1 cellular context compared by ENCODE assay signal in the genomic region with DNA sequence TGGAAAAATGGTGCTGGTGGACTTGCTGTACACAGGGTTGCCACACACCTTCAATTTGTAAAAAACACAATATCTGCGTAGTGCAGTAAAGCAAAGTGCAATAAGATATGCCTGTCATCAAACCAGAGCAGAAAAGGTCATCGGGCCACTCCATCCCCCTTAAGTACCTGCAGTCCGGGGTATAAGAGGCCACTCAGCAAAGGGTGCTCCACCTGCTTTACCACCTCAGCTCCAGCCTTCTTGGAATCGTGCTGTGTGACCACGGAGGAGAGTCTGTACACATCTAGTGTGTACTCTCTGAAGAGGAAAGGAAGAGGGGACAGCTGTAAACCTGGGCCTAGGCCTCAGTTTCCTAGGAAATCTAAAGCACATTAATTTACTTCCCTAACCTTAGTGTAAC.
TF ChIP-seq lines count a peak whose summit lies in the region.

No MANE protein-coding gene starts in this region.

TF ChIP-seq in HepG2, 621 proteins besides CTCF, POLR2A, EP300 and RAD21:
- TF ChIP-seq, protein P1, sequence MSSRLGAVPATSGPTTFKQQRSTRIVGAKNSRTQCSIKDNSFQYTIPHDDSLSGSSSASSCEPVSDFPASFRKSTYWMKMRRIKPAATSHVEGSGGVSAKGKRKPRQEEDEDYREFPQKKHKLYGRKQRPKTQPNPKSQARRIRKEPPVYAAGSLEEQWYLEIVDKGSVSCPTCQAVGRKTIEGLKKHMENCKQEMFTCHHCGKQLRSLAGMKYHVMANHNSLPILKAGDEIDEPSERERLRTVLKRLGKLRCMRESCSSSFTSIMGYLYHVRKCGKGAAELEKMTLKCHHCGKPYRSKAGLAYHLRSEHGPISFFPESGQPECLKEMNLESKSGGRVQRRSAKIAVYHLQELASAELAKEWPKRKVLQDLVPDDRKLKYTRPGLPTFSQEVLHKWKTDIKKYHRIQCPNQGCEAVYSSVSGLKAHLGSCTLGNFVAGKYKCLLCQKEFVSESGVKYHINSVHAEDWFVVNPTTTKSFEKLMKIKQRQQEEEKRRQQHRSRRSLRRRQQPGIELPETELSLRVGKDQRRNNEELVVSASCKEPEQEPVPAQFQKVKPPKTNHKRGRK (CRISPR knock-in tag; IDR thresholded peaks at IDR 0.05): no peak
- no peak for TF ChIP-seq ZNF30 (CRISPR knock-in tag; IDR thresholded peaks at IDR 0.05)
- TF ChIP-seq ZNF879 (CRISPR knock-in tag; IDR thresholded peaks at IDR 0.05): no peak
- TF ChIP-seq, protein P2, sequence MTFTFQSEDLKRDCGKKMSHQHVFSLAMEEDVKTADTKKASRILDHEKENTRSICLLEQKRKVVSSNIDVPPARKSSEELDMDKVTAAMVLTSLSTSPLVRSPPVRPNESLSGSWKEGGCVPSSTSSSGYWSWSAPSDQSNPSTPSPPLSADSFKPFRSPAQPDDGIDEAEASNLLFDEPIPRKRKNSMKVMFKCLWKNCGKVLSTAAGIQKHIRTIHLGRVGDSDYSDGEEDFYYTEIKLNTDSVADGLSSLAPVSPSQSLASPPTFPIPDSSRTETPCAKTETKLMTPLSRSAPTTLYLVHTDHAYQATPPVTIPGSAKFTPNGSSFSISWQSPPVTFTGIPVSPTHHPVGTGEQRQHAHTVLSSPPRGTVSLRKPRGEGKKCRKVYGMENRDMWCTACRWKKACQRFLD (CRISPR knock-in tag; IDR thresholded peaks at IDR 0.05; ENCODE audit: borderline replicate concordance): no peak
- TF ChIP-seq, protein P3, sequence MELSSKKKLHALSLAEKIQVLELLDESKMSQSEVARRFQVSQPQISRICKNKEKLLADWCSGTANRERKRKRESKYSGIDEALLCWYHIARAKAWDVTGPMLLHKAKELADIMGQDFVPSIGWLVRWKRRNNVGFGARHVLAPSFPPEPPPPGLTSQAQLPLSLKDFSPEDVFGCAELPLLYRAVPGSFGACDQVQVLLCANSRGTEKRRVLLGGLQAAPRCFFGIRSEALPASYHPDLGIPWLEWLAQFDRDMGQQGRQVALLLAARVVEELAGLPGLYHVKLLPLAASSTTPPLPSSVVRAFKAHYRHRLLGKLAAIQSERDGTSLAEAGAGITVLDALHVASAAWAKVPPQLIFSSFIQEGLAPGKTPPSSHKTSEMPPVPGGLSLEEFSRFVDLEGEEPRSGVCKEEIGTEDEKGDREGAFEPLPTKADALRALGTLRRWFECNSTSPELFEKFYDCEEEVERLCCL (CRISPR knock-in tag; IDR thresholded peaks at IDR 0.05; ENCODE audit: borderline replicate concordance): no peak
- no peak for TF ChIP-seq DMAP1 (CRISPR knock-in tag; IDR thresholded peaks at IDR 0.05)
- no peak for TF ChIP-seq KAT2B (IDR thresholded peaks at IDR 0.05; ENCODE audit: borderline replicate concordance, low read depth, low read length)
- TF ChIP-seq HNRNPLL (IDR thresholded peaks at IDR 0.05; ENCODE audit: low read depth, low read length, poor library complexity, severe bottlenecking): no peak
